In the genomic region with DNA sequence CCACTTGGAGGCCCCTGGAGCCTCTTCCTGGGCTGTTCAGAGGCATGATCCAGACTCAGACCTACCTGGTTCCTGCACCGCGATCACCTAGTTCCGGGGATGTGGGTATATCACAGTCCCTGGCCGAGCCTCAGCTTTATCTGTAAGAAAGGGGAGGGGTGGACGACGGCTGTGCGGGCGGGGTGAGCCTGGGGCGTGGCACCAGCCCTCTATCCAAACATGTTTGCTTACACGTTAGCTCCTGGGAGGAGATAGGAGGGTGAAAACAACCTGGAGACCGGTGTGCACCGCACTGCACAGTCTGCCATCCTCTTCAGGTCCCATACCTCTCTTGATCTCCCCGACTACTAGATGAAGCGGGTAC, we compare ENCODE assay signal across 8 cellular contexts. TPM values are rescaled to one million over a fixed set of nuclear protein-coding genes. Genes with fewer than 3 reads are reported as not detected.
A peak's percentile ranks its signal among the peaks of the same experiment; 100 is the strongest.
DNase-seq lines count a peak whose midpoint lies in the region; ATAC-seq and TF ChIP-seq lines count a peak whose summit lies in the region.

No MANE protein-coding gene starts in this region.

- TF ChIP-seq CTCF in ascending aorta (IDR thresholded peaks at IDR 0.05) (no peak), left lung (IDR thresholded peaks at IDR 0.05) (no peak), upper lobe of left lung (IDR thresholded peaks at IDR 0.05) (no peak)

- peak overlapping the region; percentile 75 for H3K4me3 Mint-ChIP-seq in activated CD4-positive, alpha-beta T cell treated with anti-CD3 and anti-CD28 coated beads, Interleukin-2, amount 10 ng/mL, durations not matched to agents 24 days and 14 days

- 52 to 77% methylated on average over 11 to 14 of the region's 14 CpGs for WGBS in upper lobe of left lung, 2 donors
- 88 to 92% methylated on average over 14 of the region's 14 CpGs for WGBS in aorta, 2 donors

- H3K4me1 ChIP-seq in ascending aorta: peaks cover 8% of the 10 kb centered on the region in 2 donors
- H3K4me1 ChIP-seq in left lung: peaks cover 0 to 26% of the 10 kb centered on the region in 2 donors
- peaks cover 8 to 20% (median 17%) of the 10 kb centered on the region in 4 donors for H3K4me1 ChIP-seq in upper lobe of left lung
- no peaks in the 10 kb centered on the region for H3K4me1 ChIP-seq in aorta (ENCODE audit: control insufficient read depth in 1 of 2, insufficient read depth in 2 of 2, low read length in 2 of 2)

- no peak for DNase-seq in activated CD4-positive, alpha-beta T cell treated with anti-CD3 and anti-CD28 coated beads, Interleukin-2, amount 10 ng/mL, durations not matched to agents 24 days and 14 days
- no peak for DNase-seq in activated CD4-positive, alpha-beta T cell treated with anti-CD3 and anti-CD28 coated beads for 1 hour
- DNase-seq in ascending aorta (ENCODE audit: low spot score in 2 of 2): no peak
- no peak for DNase-seq in left lung
- DNase-seq in upper lobe of left lung: peak; percentile 48 to 79
- DNase-seq in aorta: no peak
- no peak for DNase-seq in putamen (ENCODE audit: low spot score)
- DNase-seq in stimulated activated CD4-positive, alpha-beta T cell treated with anti-CD3 and anti-CD28 coated beads, Interleukin-1b, Interleukin-23, amount 100 ng/mL, for 48 hours: no peak

- peak overlapping the region; percentile 67 for H3K27ac Mint-ChIP-seq in activated CD4-positive, alpha-beta T cell treated with anti-CD3 and anti-CD28 coated beads, Interleukin-2, amount 10 ng/mL, durations not matched to agents 24 days and 14 days

- H3K27ac ChIP-seq in ascending aorta: peak overlapping the region; percentile 78 to 92
- peak overlapping the region; percentile 47 to 67 for H3K27ac ChIP-seq in left lung
- peak overlapping the region; percentile 63 to 81 (median 80) for H3K27ac ChIP-seq in upper lobe of left lung
- peak overlapping the region in 1 of 2 donors; percentile 4 for H3K27ac ChIP-seq in aorta (ENCODE audit: low read depth in 1 of 2, low read length in 2 of 2)

- no peaks in the 10 kb centered on the region for H3K9me3 ChIP-seq in ascending aorta
- no peaks in the 10 kb centered on the region for H3K9me3 ChIP-seq in left lung
- H3K9me3 ChIP-seq in upper lobe of left lung: no peaks in the 10 kb centered on the region
- no peaks in the 10 kb centered on the region for H3K9me3 ChIP-seq in aorta (ENCODE audit: control insufficient read depth, low read length)

- ATAC-seq in left lung: peak; percentile 19
- no peak for ATAC-seq in upper lobe of left lung (ENCODE audit: low FRiP score in 2 of 2)
- ATAC-seq in aorta (ENCODE audit: low FRiP score): no peak

- peaks cover 13% of the 10 kb centered on the region for H3K4me1 Mint-ChIP-seq in activated CD4-positive, alpha-beta T cell treated with anti-CD3 and anti-CD28 coated beads, Interleukin-2, amount 10 ng/mL, durations not matched to agents 24 days and 14 days

- H3K4me3 ChIP-seq in ascending aorta (peak overlapping the region; percentile 59 to 66), left lung (peak overlapping the region; percentile 40 to 53), upper lobe of left lung (peak overlapping the region in 3 of 4 donors; percentile 75 to 87 (median 81)), aorta (ENCODE audit: low read length in 2 of 2) (no peak overlapping the region)

- H3K36me3 ChIP-seq in ascending aorta (no peaks in the 10 kb centered on the region), left lung (peaks cover 0 to 11% of the 10 kb centered on the region in 2 donors), upper lobe of left lung (peaks cover 0 to 12% (median 6%) of the 10 kb centered on the region in 4 donors), aorta (ENCODE audit: control insufficient read depth in 1 of 2, insufficient read depth in 2 of 2, low read length in 1 of 2) (no peaks in the 10 kb centered on the region)

- TF ChIP-seq POLR2A in upper lobe of left lung (IDR thresholded peaks at IDR 0.05): no peak

- H3K36me3 Mint-ChIP-seq in activated CD4-positive, alpha-beta T cell treated with anti-CD3 and anti-CD28 coated beads, Interleukin-2, amount 10 ng/mL, durations not matched to agents 24 days and 14 days (ENCODE audit: low read depth): peaks cover 1% of the 10 kb centered on the region

- TF ChIP-seq EP300 in upper lobe of left lung (IDR thresholded peaks at IDR 0.05): no peak

- H3K27me3 ChIP-seq in ascending aorta (no peaks in the 10 kb centered on the region), left lung (no peaks in the 10 kb centered on the region), upper lobe of left lung (no peaks in the 10 kb centered on the region), aorta (ENCODE audit: control insufficient read depth in 1 of 2, insufficient read depth in 2 of 2, low read length in 1 of 2) (no peaks in the 10 kb centered on the region)

- no peaks in the 10 kb centered on the region for H3K27me3 Mint-ChIP-seq in activated CD4-positive, alpha-beta T cell treated with anti-CD3 and anti-CD28 coated beads, Interleukin-2, amount 10 ng/mL, durations not matched to agents 24 days and 14 days

- intact Hi-C loops in activated CD4-positive, alpha-beta T cell treated with anti-CD3 and anti-CD28 coated beads, Interleukin-2, amount 10 ng/mL, durations not matched to agents 24 days and 14 days (cut with micrococcal nuclease): no loop called here
- intact Hi-C loops in ascending aorta (cut with DNase I) (loop anchor here (5.0 to 10.0 kb wide), 3 partner anchors 274 to 746 kb away; partner anchors contain the start of genes HSP90AA1 and PPP2R5C), left lung (cut with DNase I) (no loop called here), aorta (cut with DNase I) (no loop called here)

- H3K9me3 Mint-ChIP-seq in activated CD4-positive, alpha-beta T cell treated with anti-CD3 and anti-CD28 coated beads, Interleukin-2, amount 10 ng/mL, durations not matched to agents 24 days and 14 days: no peaks in the 10 kb centered on the region

RNA-seq across cellular contexts. Expression of gene ANKRD9, which starts 1.2 kb away (rescaled TPM):
- total RNA-seq in activated CD4-positive, alpha-beta T cell treated with anti-CD3 and anti-CD28 coated beads, Interleukin-2, amount 10 ng/mL, durations not matched to agents 24 days and 14 days: 14.6 and 16.5 TPM in 2 replicates
- total RNA-seq in ascending aorta: 118 TPM
- total RNA-seq in left lung: 10 to 100 TPM; 19.5 to 32.3 TPM
- total RNA-seq in upper lobe of left lung: 10 to 100 TPM; 21.0 to 99.9 (median 47.6) TPM
- 10 to 100 TPM; 13.7 to 15.0 TPM for total RNA-seq in aorta
- 1 to 10 TPM; 3.0 to 5.7 TPM for polyA plus RNA-seq in aorta

Comparison
In these comparisons a context has a peak if more than half of its experiments do, and no peak if none do; other contexts are left out.
1. DNase-seq: peak in upper lobe of left lung (2 of 2); none in activated CD4-positive, alpha-beta T cell treated with anti-CD3 and anti-CD28 coated beads, Interleukin-2, amount 10 ng/mL, durations not matched to agents 24 days and 14 days (single experiment), activated CD4-positive, alpha-beta T cell treated with anti-CD3 and anti-CD28 coated beads for 1 hour (single experiment), ascending aorta (0 of 2), left lung (0 of 2), aorta (0 of 2), putamen (single experiment) and stimulated activated CD4-positive, alpha-beta T cell treated with anti-CD3 and anti-CD28 coated beads, Interleukin-1b, Interleukin-23, amount 100 ng/mL, for 48 hours (single experiment).
2. H3K4me3 ChIP-seq: peak in ascending aorta (2 of 2), left lung (2 of 2) and upper lobe of left lung (3 of 4); none in aorta (0 of 2).